In the genomic region with DNA sequence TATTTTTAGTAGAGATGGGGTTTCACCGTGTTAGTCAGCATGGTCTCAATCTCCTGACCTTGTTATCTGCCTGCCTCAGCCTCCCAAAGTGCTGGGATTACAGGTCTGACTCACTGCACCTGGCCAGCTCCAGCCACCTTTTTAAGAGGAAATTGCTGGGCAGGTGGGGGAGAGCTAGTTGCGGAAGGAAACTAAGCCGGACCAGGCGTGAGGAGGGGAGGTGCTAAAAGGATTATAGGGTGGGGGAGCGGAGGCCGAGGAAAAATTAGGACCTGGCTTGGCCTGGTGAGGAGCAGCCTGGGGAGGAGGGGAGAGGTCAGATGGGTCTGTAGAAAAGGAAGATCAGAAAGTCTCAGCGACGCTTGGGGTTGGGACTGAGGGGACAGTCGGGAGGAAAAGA, we compare ENCODE assay signal across 2 cellular contexts. TPM values are rescaled to one million over a fixed set of nuclear protein-coding genes. Genes with fewer than 3 reads are reported as not detected.
"Had no signal": no experiment of that assay in that cellular context is flagged by ENCODE, and none has a peak within 500 bp of the region (broad histone marks: within the 10 kb centered on the region; RNA-seq: fewer than 3 reads in every experiment).

No MANE protein-coding gene starts in this region.

RNA-seq across cellular contexts. Expression of a gene that starts 29.4 kb away (rescaled TPM):
- total RNA-seq: activated CD8-positive, alpha-beta T cell treated with anti-CD3 and anti-CD28 coated beads for 36 hours; activated T-helper 17 cell treated with anti-CD3 and anti-CD28 coated beads, Interleukin-2, amount 50 U/mL, for 72 hours had no signal
